In the genomic region with DNA sequence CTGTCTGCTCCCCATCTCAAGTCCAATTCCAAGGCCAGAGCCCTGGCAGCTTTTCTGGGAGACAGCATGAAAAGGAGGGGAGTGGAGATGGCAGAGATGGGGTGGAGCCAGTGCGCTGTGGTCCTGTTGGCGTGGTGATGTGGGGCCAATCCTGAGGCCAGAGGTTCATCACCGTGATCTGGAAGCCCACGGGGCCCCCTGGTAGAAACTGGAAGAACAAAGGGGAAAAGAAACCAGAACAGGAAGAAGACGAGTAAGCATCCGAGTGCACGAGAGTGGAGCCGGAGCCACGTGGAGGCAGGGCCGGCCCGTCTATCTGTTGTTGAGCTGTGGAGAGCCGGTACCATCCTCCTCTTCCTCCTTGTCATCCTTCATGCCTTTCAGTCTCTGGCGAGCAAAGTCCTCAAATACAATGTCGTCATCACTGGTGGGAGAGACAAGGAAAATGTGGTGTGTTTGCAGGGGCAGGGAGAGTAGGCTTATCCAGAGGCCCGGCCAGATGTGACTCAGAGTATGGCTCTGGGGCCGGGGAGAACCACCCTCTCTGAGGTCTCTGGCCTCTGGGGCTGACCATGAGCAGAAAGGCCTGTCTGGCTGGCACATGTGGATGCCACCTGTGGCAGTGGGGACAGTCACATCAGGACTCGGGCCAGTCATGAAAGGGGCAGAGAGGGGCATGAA, we compare ENCODE assay signal across 18 cellular contexts. TPM values are rescaled to one million over a fixed set of nuclear protein-coding genes. Genes with fewer than 3 reads are reported as not detected.
DNase-seq lines count a peak whose midpoint lies in the region; ATAC-seq and TF ChIP-seq lines count a peak whose summit lies in the region.
"Had no signal": no experiment of that assay in that cellular context is flagged by ENCODE, and none has a peak within 500 bp of the region (broad histone marks: within the 10 kb centered on the region; RNA-seq: fewer than 3 reads in every experiment).

No MANE protein-coding gene starts in this region.

- DNase-seq in activated T-cell treated with anti-CD3 and anti-CD28 coated beads, Interleukin-2, amount 50 U/mL, for 24 hours = peak; percentile 17
- DNase-seq in activated T-cell treated with anti-CD3 and anti-CD28 coated beads, Interleukin-2, amount 50 U/mL, for 72 hours = no peak
- DNase-seq in fibroblast of villous mesenchyme (ENCODE audit: low read depth) = peak; percentile 47
- peak; percentile 67 for DNase-seq in sigmoid colon
- DNase-seq in cortex of kidney (lab: John Stamatoyannopoulos, UW) = no peak
- no peak for DNase-seq in mucosa of descending colon
- DNase-seq: activated CD4-positive, alpha-beta T cell treated with anti-CD3 and anti-CD28 coated beads, Interleukin-2, amount 50 U/mL, for 1 hour; DND-41; foreskin keratinocyte; KG1; naive B cell; NCI-H187 treated with DMSO at 0.1 percent for 48 hours; NCI-H774 had no signal

- peaks cover 10% of the 10 kb centered on the region for H3K4me1 ChIP-seq in OCI-LY3 (ENCODE audit: low read length)
- H3K4me1 ChIP-seq in sigmoid colon = peaks cover 0 to 8% (median under 1%) of the 10 kb centered on the region in 4 donors
- H3K4me1 ChIP-seq in mucosa of descending colon (ENCODE audit: low read depth) = no peaks in the 10 kb centered on the region
- H3K4me1 ChIP-seq: foreskin keratinocyte had no signal

- peak overlapping the region; percentile 21 for H3K4me3 ChIP-seq in OCI-LY3 (ENCODE audit: low read length)
- no peak overlapping the region for H3K4me3 ChIP-seq in fibroblast of villous mesenchyme (ENCODE audit: low read depth, low read length)
- H3K4me3 ChIP-seq in sigmoid colon = no peak overlapping the region
- H3K4me3 ChIP-seq in mucosa of descending colon = no peak overlapping the region

- no peak overlapping the region for H3K9ac ChIP-seq in OCI-LY3 (ENCODE audit: low read length)

- peak overlapping the region; percentile 44 for H3K4me2 ChIP-seq in OCI-LY3 (ENCODE audit: low read length)

- peak overlapping the region; percentile 60 for H3K27ac Mint-ChIP-seq in activated T-cell treated with anti-CD3 and anti-CD28 coated beads, Interleukin-2, amount 50 U/mL, for 24 hours
- no peak overlapping the region for H3K27ac Mint-ChIP-seq in activated T-cell treated with anti-CD3 and anti-CD28 coated beads, Interleukin-2, amount 50 U/mL, for 72 hours
- H3K27ac Mint-ChIP-seq: type B pancreatic cell had no signal

- peaks cover 4% of the 10 kb centered on the region for H3K36me3 Mint-ChIP-seq in activated T-cell treated with anti-CD3 and anti-CD28 coated beads, Interleukin-2, amount 50 U/mL, for 24 hours (ENCODE audit: low read depth)
- no peaks in the 10 kb centered on the region for H3K36me3 Mint-ChIP-seq in activated T-cell treated with anti-CD3 and anti-CD28 coated beads, Interleukin-2, amount 50 U/mL, for 72 hours (ENCODE audit: insufficient read depth in 2 of 2)
- H3K36me3 Mint-ChIP-seq: naive B cell, type B pancreatic cell had no signal

- no peaks in the 10 kb centered on the region for H3K9me3 Mint-ChIP-seq in activated T-cell treated with anti-CD3 and anti-CD28 coated beads, Interleukin-2, amount 50 U/mL, for 24 hours
- no peaks in the 10 kb centered on the region for H3K9me3 Mint-ChIP-seq in activated T-cell treated with anti-CD3 and anti-CD28 coated beads, Interleukin-2, amount 50 U/mL, for 72 hours
- H3K9me3 Mint-ChIP-seq: type B pancreatic cell had no signal

- TF ChIP-seq CTCF in OCI-LY3 (IDR thresholded peaks at IDR 0.05; ENCODE audit: low read depth, low read length) (no peak), fibroblast of villous mesenchyme (IDR thresholded peaks at IDR 0.05; ENCODE audit: insufficient read depth, low read depth, low read length) (no peak), sigmoid colon (IDR thresholded peaks at IDR 0.05) (no peak), mucosa of descending colon (IDR thresholded peaks at IDR 0.05) (no peak)

- ATAC-seq in activated T-cell treated with anti-CD3 and anti-CD28 coated beads, Interleukin-2, amount 50 U/mL, for 72 hours (replicated peaks in 1 of 2) = no peak
- ATAC-seq in mucosa of descending colon = no peak
- ATAC-seq in GM19023 (IDR thresholded peaks at IDR 0.05; ENCODE audit: unreplicated experiment) = no peak
- ATAC-seq: foreskin keratinocyte had no signal

- 75 to 82% methylated on average over 17 of the region's 17 CpGs for WGBS in sigmoid colon, 2 donors

- no peak overlapping the region for H3K27ac ChIP-seq in OCI-LY3 (ENCODE audit: low read length)
- peak overlapping the region in 1 of 4 donors; percentile 38 for H3K27ac ChIP-seq in sigmoid colon
- H3K27ac ChIP-seq: foreskin keratinocyte had no signal

- TF ChIP-seq EP300 in sigmoid colon (IDR thresholded peaks at IDR 0.05) = no peak

- intact Hi-C loops in sigmoid colon (cut with DNase I) = no loop called here
- intact Hi-C loops in mucosa of descending colon (cut with DNase I, micrococcal nuclease) = no loop called here

- H2AFZ ChIP-seq in OCI-LY3 (ENCODE audit: low read depth, low read length) = peak overlapping the region; percentile 55; the same call in 1 of the 2 replicates

- peaks cover 33% of the 10 kb centered on the region for H3K4me1 Mint-ChIP-seq in activated T-cell treated with anti-CD3 and anti-CD28 coated beads, Interleukin-2, amount 50 U/mL, for 24 hours (ENCODE audit: low read depth)
- peaks cover 24% of the 10 kb centered on the region for H3K4me1 Mint-ChIP-seq in activated T-cell treated with anti-CD3 and anti-CD28 coated beads, Interleukin-2, amount 50 U/mL, for 72 hours (ENCODE audit: low read depth)

- H4K20me1 ChIP-seq in OCI-LY3 (ENCODE audit: insufficient read depth, low read length) = no peaks in the 10 kb centered on the region

- TF ChIP-seq POLR2A in sigmoid colon (IDR thresholded peaks at IDR 0.05) = no peak

- H3K4me3 Mint-ChIP-seq in activated T-cell treated with anti-CD3 and anti-CD28 coated beads, Interleukin-2, amount 50 U/mL, for 24 hours = no peak overlapping the region
- no peak overlapping the region for H3K4me3 Mint-ChIP-seq in activated T-cell treated with anti-CD3 and anti-CD28 coated beads, Interleukin-2, amount 50 U/mL, for 72 hours
- H3K4me3 Mint-ChIP-seq: activated naive CD8-positive, alpha-beta T cell; type B pancreatic cell had no signal

- H3K27me3 ChIP-seq in OCI-LY3 (ENCODE audit: low read depth, low read length) = 0 out of 2 replicates have a peak, but pooled peaks cover 11% of the 10 kb centered on the region
- no peaks in the 10 kb centered on the region for H3K27me3 ChIP-seq in sigmoid colon

- no peaks in the 10 kb centered on the region for H3K27me3 Mint-ChIP-seq in activated T-cell treated with anti-CD3 and anti-CD28 coated beads, Interleukin-2, amount 50 U/mL, for 24 hours
- no peaks in the 10 kb centered on the region for H3K27me3 Mint-ChIP-seq in activated T-cell treated with anti-CD3 and anti-CD28 coated beads, Interleukin-2, amount 50 U/mL, for 72 hours (ENCODE audit: low read depth)
- H3K27me3 Mint-ChIP-seq: activated naive CD8-positive, alpha-beta T cell; naive B cell; type B pancreatic cell had no signal

- H3K36me3 ChIP-seq in OCI-LY3 (replicated peaks; ENCODE audit: low read depth, low read length) = no peaks in the 10 kb centered on the region
- peaks cover 0 to 58% (median 4%) of the 10 kb centered on the region in 4 donors for H3K36me3 ChIP-seq in sigmoid colon
- peaks cover 4% of the 10 kb centered on the region for H3K36me3 ChIP-seq in mucosa of descending colon (ENCODE audit: low read depth)

- no peaks in the 10 kb centered on the region for H3K79me2 ChIP-seq in OCI-LY3 (ENCODE audit: low read length)

- H3K9me3 ChIP-seq in OCI-LY3 (ENCODE audit: insufficient read depth, low read length) (no peaks in the 10 kb centered on the region), sigmoid colon (no peaks in the 10 kb centered on the region), mucosa of descending colon (no peaks in the 10 kb centered on the region)

RNA-seq across cellular contexts. Expression of gene TPBGL, which starts 25.4 kb away (rescaled TPM):
- total RNA-seq in activated T-cell treated with anti-CD3 and anti-CD28 coated beads, Interleukin-2, amount 50 U/mL, for 72 hours = under 1 TPM; 0.07 to 0.14 TPM
- not detected in 2 replicates for total RNA-seq in fibroblast of villous mesenchyme
- under 1 TPM in 3 of 4 donors, not detected in 1; 0.33 to 0.68 (median 0.36) TPM for total RNA-seq in sigmoid colon
- polyA plus RNA-seq in sigmoid colon = under 1 TPM in 1 of 3 donors, not detected in 2; 0.28 TPM
- total RNA-seq in mucosa of descending colon = under 1 TPM in 2 of 3 donors, not detected in 1; 0.17 to 0.57 TPM
- total RNA-seq: foreskin keratinocyte had no signal
- polyA plus RNA-seq: keratinocyte had no signal

Comparison
In these comparisons a context has a peak if more than half of its experiments do, and no peak if none do; other contexts are left out.
1. DNase-seq: peak in activated T-cell treated with anti-CD3 and anti-CD28 coated beads, Interleukin-2, amount 50 U/mL, for 24 hours (single experiment), fibroblast of villous mesenchyme (single experiment) and sigmoid colon (single experiment); none in activated T-cell treated with anti-CD3 and anti-CD28 coated beads, Interleukin-2, amount 50 U/mL, for 72 hours (0 of 2), cortex of kidney (single experiment) and mucosa of descending colon (0 of 3).